In genomic region chr1:12525311-12526181, GRCh38 we compare ENCODE assay signal across 1 cellular context.
A peak's percentile ranks its signal among the peaks of the same experiment; 100 is the strongest.
TF ChIP-seq lines count a peak whose summit lies in the region.

No MANE protein-coding gene starts in this region.

TF ChIP-seq in K562, 482 proteins besides CTCF, POLR2A, EP300 and RAD21 (continued from another document):
- TF ChIP-seq, protein P1, sequence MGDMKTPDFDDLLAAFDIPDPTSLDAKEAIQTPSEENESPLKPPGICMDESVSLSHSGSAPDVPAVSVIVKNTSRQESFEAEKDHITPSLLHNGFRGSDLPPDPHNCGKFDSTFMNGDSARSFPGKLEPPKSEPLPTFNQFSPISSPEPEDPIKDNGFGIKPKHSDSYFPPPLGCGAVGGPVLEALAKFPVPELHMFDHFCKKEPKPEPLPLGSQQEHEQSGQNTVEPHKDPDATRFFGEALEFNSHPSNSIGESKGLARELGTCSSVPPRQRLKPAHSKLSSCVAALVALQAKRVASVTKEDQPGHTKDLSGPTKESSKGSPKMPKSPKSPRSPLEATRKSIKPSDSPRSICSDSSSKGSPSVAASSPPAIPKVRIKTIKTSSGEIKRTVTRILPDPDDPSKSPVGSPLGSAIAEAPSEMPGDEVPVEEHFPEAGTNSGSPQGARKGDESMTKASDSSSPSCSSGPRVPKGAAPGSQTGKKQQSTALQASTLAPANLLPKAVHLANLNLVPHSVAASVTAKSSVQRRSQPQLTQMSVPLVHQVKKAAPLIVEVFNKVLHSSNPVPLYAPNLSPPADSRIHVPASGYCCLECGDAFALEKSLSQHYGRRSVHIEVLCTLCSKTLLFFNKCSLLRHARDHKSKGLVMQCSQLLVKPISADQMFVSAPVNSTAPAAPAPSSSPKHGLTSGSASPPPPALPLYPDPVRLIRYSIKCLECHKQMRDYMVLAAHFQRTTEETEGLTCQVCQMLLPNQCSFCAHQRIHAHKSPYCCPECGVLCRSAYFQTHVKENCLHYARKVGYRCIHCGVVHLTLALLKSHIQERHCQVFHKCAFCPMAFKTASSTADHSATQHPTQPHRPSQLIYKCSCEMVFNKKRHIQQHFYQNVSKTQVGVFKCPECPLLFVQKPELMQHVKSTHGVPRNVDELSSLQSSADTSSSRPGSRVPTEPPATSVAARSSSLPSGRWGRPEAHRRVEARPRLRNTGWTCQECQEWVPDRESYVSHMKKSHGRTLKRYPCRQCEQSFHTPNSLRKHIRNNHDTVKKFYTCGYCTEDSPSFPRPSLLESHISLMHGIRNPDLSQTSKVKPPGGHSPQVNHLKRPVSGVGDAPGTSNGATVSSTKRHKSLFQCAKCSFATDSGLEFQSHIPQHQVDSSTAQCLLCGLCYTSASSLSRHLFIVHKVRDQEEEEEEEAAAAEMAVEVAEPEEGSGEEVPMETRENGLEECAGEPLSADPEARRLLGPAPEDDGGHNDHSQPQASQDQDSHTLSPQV (IDR thresholded peaks at IDR 0.05): peak; percentile 70
- TF ChIP-seq NFIC (IDR thresholded peaks at IDR 0.05) (peak; percentile 13; the same call in 1 of the 2 replicates), TFAM (CRISPR knock-in tag; conservative IDR thresholded peaks at IDR 0.05) (no peak), ZNF316 (IDR thresholded peaks at IDR 0.05) (peak; percentile 26; the same call in 1 of the 2 replicates), OTX1 (CRISPR knock-in tag; IDR thresholded peaks at IDR 0.05) (peak; percentile 60; the same call in 1 of the 2 replicates), CHD1 (IDR thresholded peaks at IDR 0.05; ENCODE audit: low read length) (no peak), SMAD4 (CRISPR knock-in tag; conservative IDR thresholded peaks at IDR 0.05) (0 out of 2 replicates have a peak, but pooled peaks have one; percentile 10)
- TF ChIP-seq, protein P2, sequence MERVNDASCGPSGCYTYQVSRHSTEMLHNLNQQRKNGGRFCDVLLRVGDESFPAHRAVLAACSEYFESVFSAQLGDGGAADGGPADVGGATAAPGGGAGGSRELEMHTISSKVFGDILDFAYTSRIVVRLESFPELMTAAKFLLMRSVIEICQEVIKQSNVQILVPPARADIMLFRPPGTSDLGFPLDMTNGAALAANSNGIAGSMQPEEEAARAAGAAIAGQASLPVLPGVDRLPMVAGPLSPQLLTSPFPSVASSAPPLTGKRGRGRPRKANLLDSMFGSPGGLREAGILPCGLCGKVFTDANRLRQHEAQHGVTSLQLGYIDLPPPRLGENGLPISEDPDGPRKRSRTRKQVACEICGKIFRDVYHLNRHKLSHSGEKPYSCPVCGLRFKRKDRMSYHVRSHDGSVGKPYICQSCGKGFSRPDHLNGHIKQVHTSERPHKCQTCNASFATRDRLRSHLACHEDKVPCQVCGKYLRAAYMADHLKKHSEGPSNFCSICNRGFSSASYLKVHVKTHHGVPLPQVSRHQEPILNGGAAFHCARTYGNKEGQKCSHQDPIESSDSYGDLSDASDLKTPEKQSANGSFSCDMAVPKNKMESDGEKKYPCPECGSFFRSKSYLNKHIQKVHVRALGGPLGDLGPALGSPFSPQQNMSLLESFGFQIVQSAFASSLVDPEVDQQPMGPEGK (CRISPR knock-in tag; IDR thresholded peaks at IDR 0.05; ENCODE audit: borderline replicate concordance): no peak
- TF ChIP-seq, protein P3, sequence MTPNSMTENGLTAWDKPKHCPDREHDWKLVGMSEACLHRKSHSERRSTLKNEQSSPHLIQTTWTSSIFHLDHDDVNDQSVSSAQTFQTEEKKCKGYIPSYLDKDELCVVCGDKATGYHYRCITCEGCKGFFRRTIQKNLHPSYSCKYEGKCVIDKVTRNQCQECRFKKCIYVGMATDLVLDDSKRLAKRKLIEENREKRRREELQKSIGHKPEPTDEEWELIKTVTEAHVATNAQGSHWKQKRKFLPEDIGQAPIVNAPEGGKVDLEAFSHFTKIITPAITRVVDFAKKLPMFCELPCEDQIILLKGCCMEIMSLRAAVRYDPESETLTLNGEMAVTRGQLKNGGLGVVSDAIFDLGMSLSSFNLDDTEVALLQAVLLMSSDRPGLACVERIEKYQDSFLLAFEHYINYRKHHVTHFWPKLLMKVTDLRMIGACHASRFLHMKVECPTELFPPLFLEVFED (CRISPR knock-in tag; conservative IDR thresholded peaks at IDR 0.05): peak; percentile 67; the same call in 1 of the 2 replicates
